2 cellular contexts compared by ENCODE assay signal in the genomic region with DNA sequence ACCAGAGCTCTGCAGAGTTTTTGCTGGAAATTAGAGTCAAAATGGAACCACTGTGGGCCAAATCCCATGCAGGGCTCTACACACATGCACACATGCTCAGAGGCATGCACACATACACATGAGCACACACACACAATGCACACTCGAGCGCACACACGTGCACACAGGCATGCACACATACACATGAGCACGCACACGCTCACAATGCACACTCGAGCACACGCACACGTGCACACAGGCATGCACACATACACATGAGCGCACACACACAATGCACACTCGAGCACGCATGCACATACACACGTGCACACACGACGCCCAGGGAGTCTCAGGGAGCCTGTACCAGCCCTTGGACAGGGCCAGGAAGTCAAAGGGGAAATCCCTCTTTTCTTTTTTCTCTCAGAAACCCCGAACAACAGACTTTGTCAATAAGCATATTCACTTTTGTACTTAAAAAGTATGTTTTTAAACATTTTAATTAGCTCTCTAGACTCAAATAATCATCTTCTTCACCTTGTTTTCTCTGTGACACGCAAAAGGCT.
A peak's percentile ranks its signal among the peaks of the same experiment; 100 is the strongest.
TF ChIP-seq lines count a peak whose summit lies in the region.

No MANE protein-coding gene starts in this region.

TF ChIP-seq in HepG2, 621 proteins besides CTCF, POLR2A, EP300 and RAD21:
- no peak for TF ChIP-seq IRX3 (CRISPR knock-in tag; IDR thresholded peaks at IDR 0.05; ENCODE audit: borderline replicate concordance, low read depth)
- no peak for TF ChIP-seq ZNF598 (CRISPR knock-in tag; IDR thresholded peaks at IDR 0.05; ENCODE audit: borderline replicate concordance)
- TF ChIP-seq, protein P1, sequence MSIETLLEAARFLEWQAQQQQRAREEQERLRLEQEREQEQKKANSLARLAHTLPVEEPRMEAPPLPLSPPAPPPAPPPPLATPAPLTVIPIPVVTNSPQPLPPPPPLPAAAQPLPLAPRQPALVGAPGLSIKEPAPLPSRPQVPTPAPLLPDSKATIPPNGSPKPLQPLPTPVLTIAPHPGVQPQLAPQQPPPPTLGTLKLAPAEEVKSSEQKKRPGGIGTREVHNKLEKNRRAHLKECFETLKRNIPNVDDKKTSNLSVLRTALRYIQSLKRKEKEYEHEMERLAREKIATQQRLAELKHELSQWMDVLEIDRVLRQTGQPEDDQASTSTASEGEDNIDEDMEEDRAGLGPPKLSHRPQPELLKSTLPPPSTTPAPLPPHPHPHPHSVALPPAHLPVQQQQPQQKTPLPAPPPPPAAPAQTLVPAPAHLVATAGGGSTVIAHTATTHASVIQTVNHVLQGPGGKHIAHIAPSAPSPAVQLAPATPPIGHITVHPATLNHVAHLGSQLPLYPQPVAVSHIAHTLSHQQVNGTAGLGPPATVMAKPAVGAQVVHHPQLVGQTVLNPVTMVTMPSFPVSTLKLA (IDR thresholded peaks at IDR 0.05), result peak; percentile 73
- TF ChIP-seq FOSL2 (CRISPR knock-in tag; IDR thresholded peaks at IDR 0.05), result no peak
- no peak for TF ChIP-seq ZNF354B (CRISPR knock-in tag; IDR thresholded peaks at IDR 0.05)
- TF ChIP-seq FOXO1 (CRISPR knock-in tag; IDR thresholded peaks at IDR 0.05), result no peak
- TF ChIP-seq, protein P2, sequence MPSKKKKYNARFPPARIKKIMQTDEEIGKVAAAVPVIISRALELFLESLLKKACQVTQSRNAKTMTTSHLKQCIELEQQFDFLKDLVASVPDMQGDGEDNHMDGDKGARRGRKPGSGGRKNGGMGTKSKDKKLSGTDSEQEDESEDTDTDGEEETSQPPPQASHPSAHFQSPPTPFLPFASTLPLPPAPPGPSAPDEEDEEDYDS (CRISPR knock-in tag; IDR thresholded peaks at IDR 0.05), result no peak
- TF ChIP-seq JUND (CRISPR knock-in tag; IDR thresholded peaks at IDR 0.05), result no peak

TF ChIP-seq in K562, 482 proteins besides CTCF, POLR2A, EP300 and RAD21:
- TF ChIP-seq, protein P3, sequence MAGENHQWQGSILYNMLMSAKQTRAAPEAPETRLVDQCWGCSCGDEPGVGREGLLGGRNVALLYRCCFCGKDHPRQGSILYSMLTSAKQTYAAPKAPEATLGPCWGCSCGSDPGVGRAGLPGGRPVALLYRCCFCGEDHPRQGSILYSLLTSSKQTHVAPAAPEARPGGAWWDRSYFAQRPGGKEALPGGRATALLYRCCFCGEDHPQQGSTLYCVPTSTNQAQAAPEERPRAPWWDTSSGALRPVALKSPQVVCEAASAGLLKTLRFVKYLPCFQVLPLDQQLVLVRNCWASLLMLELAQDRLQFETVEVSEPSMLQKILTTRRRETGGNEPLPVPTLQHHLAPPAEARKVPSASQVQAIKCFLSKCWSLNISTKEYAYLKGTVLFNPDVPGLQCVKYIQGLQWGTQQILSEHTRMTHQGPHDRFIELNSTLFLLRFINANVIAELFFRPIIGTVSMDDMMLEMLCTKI (IDR thresholded peaks at IDR 0.05; ENCODE audit: partially characterized antibody), result no peak
- TF ChIP-seq TAF15 (IDR thresholded peaks at IDR 0.05; ENCODE audit: low read depth, low read length) (no peak), NR2C1 (IDR thresholded peaks at IDR 0.05) (no peak), NR2C1 (tag; IDR thresholded peaks at IDR 0.05) (no peak), KDM1A (IDR thresholded peaks at IDR 0.05) (peak in 1 of 2 experiments; percentile 95; a peak in 2 of 4 replicates), NFXL1 (CRISPR knock-in tag; IDR thresholded peaks at IDR 0.05) (no peak), LARP7 (IDR thresholded peaks at IDR 0.05) (no peak), SIRT6 (IDR thresholded peaks at IDR 0.05; ENCODE audit: low read depth, low read length) (no peak)
- TF ChIP-seq, protein P4, sequence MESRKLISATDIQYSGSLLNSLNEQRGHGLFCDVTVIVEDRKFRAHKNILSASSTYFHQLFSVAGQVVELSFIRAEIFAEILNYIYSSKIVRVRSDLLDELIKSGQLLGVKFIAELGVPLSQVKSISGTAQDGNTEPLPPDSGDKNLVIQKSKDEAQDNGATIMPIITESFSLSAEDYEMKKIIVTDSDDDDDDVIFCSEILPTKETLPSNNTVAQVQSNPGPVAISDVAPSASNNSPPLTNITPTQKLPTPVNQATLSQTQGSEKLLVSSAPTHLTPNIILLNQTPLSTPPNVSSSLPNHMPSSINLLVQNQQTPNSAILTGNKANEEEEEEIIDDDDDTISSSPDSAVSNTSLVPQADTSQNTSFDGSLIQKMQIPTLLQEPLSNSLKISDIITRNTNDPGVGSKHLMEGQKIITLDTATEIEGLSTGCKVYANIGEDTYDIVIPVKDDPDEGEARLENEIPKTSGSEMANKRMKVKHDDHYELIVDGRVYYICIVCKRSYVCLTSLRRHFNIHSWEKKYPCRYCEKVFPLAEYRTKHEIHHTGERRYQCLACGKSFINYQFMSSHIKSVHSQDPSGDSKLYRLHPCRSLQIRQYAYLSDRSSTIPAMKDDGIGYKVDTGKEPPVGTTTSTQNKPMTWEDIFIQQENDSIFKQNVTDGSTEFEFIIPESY (CRISPR knock-in tag; IDR thresholded peaks at IDR 0.05), result peak; percentile 43; the same call in 1 of the 2 replicates
TF ChIP-seq in K562: peak in this region for 2.
